In genomic region chr12:50768813-50769212, GRCh38 we compare ENCODE assay signal across 7 cellular contexts. TPM values are rescaled to one million over a fixed set of nuclear protein-coding genes. Genes with fewer than 3 reads are reported as not detected.
DNase-seq lines count a peak whose midpoint lies in the region; ATAC-seq and TF ChIP-seq lines count a peak whose summit lies in the region.
"Not testable (repeated sequence)": the region's sequence is repeated elsewhere in the genome, so short reads cannot be mapped to it uniquely, and the experiment has no call there.

No MANE protein-coding gene starts in this region.

- not testable (repeated sequence) for H4K20me1 ChIP-seq in HCT116 (ENCODE audit: insufficient read depth)

- H3K4me1 ChIP-seq in HCT116 (ENCODE audit: control insufficient read depth in 1 of 2, insufficient read depth in 2 of 2, low read length in 2 of 2) = peaks cover 35 to 42% of the 10 kb centered on the region in 2 experiments
- not testable (repeated sequence) for H3K4me1 ChIP-seq in colonic mucosa, parathyroid adenoma

- CTCF ChIA-PET in HCT116 (lab: Charles Lee) = not testable (repeated sequence)
- CTCF ChIA-PET in activated CD4-positive, alpha-beta T cell treated with anti-CD3 and anti-CD28 coated beads for 36 hours (lab: Charles Lee) = interaction anchor here (0.5 to 2.0 kb wide), 4 partner anchors 9 to 520 kb away, joined by 3 to 6 read pairs (median 3); no protein-coding TSS in a partner anchor

- peaks cover 30% of the 10 kb centered on the region for H3K36me3 Mint-ChIP-seq in activated CD4-positive, alpha-beta T cell treated with anti-CD3 and anti-CD28 coated beads for 36 hours (ENCODE audit: low read depth)

- not testable (repeated sequence) for ATAC-seq in HCT116; activated CD4-positive, alpha-beta T cell treated with anti-CD3 and anti-CD28 coated beads for 36 hours
- peak; percentile 35 for ATAC-seq in left colon

- H3K27me3 Mint-ChIP-seq in activated CD4-positive, alpha-beta T cell treated with anti-CD3 and anti-CD28 coated beads for 36 hours = not testable (repeated sequence)

- peak overlapping the region; percentile 2 for H3K27ac Mint-ChIP-seq in activated CD4-positive, alpha-beta T cell treated with anti-CD3 and anti-CD28 coated beads for 36 hours

- RAD21 ChIA-PET in HCT116 (lab: Charles Lee; ENCODE audit: low non-redundant PET in 1 of 2, low total read pairs in 2 of 2, uncharacterized antibody in 2 of 2, unreplicated experiment in 2 of 2) = interaction anchor here in 1 of 2 experiments (0.6 kb wide), 1 partner anchor 1402 kb away, joined by 3 read pairs; the partner anchor contains the start of gene SPATS2

- not testable (repeated sequence) for TF ChIP-seq RAD21 in HCT116 (IDR thresholded peaks at IDR 0.05; ENCODE audit: low read depth)

- POLR2A ChIA-PET in HCT116 (lab: Charles Lee) = interaction anchor here (1.0 kb wide), 1 partner anchor 18 kb away, joined by 3 read pairs; no protein-coding TSS in a partner anchor
- POLR2A ChIA-PET in activated CD4-positive, alpha-beta T cell treated with anti-CD3 and anti-CD28 coated beads for 36 hours (lab: Charles Lee) = not testable (repeated sequence)

- H3K9me3 ChIP-seq in HCT116 (ENCODE audit: control insufficient read depth in 1 of 2, insufficient read depth in 1 of 2, low read depth in 1 of 2, low read length in 2 of 2); colonic mucosa; parathyroid adenoma (ENCODE audit: control insufficient read depth, low read length): not testable (repeated sequence)

- peaks cover 80% of the 10 kb centered on the region for H3K79me2 ChIP-seq in HCT116 (ENCODE audit: insufficient read depth, low read length)
- peaks cover 36% of the 10 kb centered on the region for H3K79me2 ChIP-seq in parathyroid adenoma

- not testable (repeated sequence) for DNase-seq in HCT116 (ENCODE audit: low read depth, low spot score); activated CD4-positive, alpha-beta T cell treated with anti-CD3 and anti-CD28 coated beads for 36 hours
- DNase-seq in NB4 (ENCODE audit: low read depth) (peak; percentile 25), RPMI8226 (peak; percentile 23), colonic mucosa (peak; percentile 76), left colon (peak; percentile 73 to 80)

- H3K4me3 Mint-ChIP-seq in activated CD4-positive, alpha-beta T cell treated with anti-CD3 and anti-CD28 coated beads for 36 hours = not testable (repeated sequence)

- H3K36me3 ChIP-seq in HCT116 (ENCODE audit: control insufficient read depth in 1 of 2, insufficient read depth in 2 of 2, low read length in 2 of 2); colonic mucosa; parathyroid adenoma (ENCODE audit: control insufficient read depth, insufficient read depth, low read length): not testable (repeated sequence)

- BruUV-seq in HCT116 (replicated peaks; lab: Mats Ljungman, UMichigan) = not testable (repeated sequence)

- intact Hi-C loops in HCT116 (cut with micrococcal nuclease) = loop anchor here (10.0 kb wide), 1 partner anchor 496 kb away; no protein-coding TSS in a partner anchor
- intact Hi-C loops in activated CD4-positive, alpha-beta T cell treated with anti-CD3 and anti-CD28 coated beads for 36 hours (cut with DNase I, micrococcal nuclease) = loop anchor here in 1 of 2 experiments (5.0 kb wide), 1 partner anchor 573 kb away; no protein-coding TSS in a partner anchor
- intact Hi-C loops in colonic mucosa (cut with DNase I) = loop anchor here (5.0 kb wide), 2 partner anchors 53 to 218 kb away; no protein-coding TSS in a partner anchor
- intact Hi-C loops in left colon (cut with DNase I, micrococcal nuclease) = loop anchor here in 1 of 2 donors (5.0 to 10.0 kb wide), 2 partner anchors 156 to 218 kb away; a partner anchor contains a TSS

- peaks cover 37% of the 10 kb centered on the region for H3K4me1 Mint-ChIP-seq in activated CD4-positive, alpha-beta T cell treated with anti-CD3 and anti-CD28 coated beads for 36 hours

- H3K27me3 ChIP-seq in HCT116 (ENCODE audit: insufficient read depth, low read length); colonic mucosa; parathyroid adenoma (ENCODE audit: control insufficient read depth, insufficient read depth, low read length): not testable (repeated sequence)

- TF ChIP-seq CTCF in HCT116 (IDR thresholded peaks at IDR 0.05 in 2 of 3, conservative IDR thresholded peaks at IDR 0.05 in 1 of 3; ENCODE audit: borderline replicate concordance in 1 of 3, insufficient read depth in 1 of 3, low read depth in 2 of 3, low read length in 2 of 3); NB4 (IDR thresholded peaks at IDR 0.05; ENCODE audit: low read depth, low read length); colonic mucosa (IDR thresholded peaks at IDR 0.05); parathyroid adenoma (IDR thresholded peaks at IDR 0.05): not testable (repeated sequence)

- H3K4me2 ChIP-seq in HCT116 (ENCODE audit: low read length) (peak overlapping the region; percentile 13; the same call in 1 of the 2 replicates), parathyroid adenoma (ENCODE audit: low read length) (peak overlapping the region; percentile 19)

- not testable (repeated sequence) for TF ChIP-seq POLR2A in HCT116 (IDR thresholded peaks at IDR 0.05; ENCODE audit: borderline replicate concordance, extremely low read depth, insufficient read depth, insufficient read length); NB4 (IDR thresholded peaks at IDR 0.05; ENCODE audit: extremely low read depth, insufficient read length)

- H3K27ac ChIP-seq in HCT116 (ENCODE audit: low read depth, low read length); parathyroid adenoma: not testable (repeated sequence)
- H3K27ac ChIP-seq in colonic mucosa = peak overlapping the region; percentile 58

- not testable (repeated sequence) for H3K4me3 ChIP-seq in HCT116 (replicated peaks in 1 of 2; ENCODE audit: low read depth in 1 of 2, low read length in 2 of 2); NB4 (ENCODE audit: low read depth, low read length); colonic mucosa; parathyroid adenoma (ENCODE audit: low read depth, low read length)

- not testable (repeated sequence) for H3K9me2 ChIP-seq in HCT116 (ENCODE audit: insufficient read depth)

- H3K9ac ChIP-seq in HCT116 (ENCODE audit: low read length); colonic mucosa (ENCODE audit: low read depth in 2 of 2, low read length in 2 of 2); parathyroid adenoma: not testable (repeated sequence)

- H3K9me3 Mint-ChIP-seq in activated CD4-positive, alpha-beta T cell treated with anti-CD3 and anti-CD28 coated beads for 36 hours (ENCODE audit: low read depth) = not testable (repeated sequence)

- H2AFZ ChIP-seq in HCT116 (ENCODE audit: low read depth, low read length, poor library complexity, severe bottlenecking); parathyroid adenoma: not testable (repeated sequence)

RNA-seq across cellular contexts. Expression of gene ATF1, which starts 4.9 kb away (rescaled TPM):
- total RNA-seq in HCT116 (2021; ENCODE audit: unreplicated experiment) (48.8 TPM), colonic mucosa (10 to 100 TPM; 39.5 to 49.9 TPM), left colon (10 to 100 TPM; 35.8 to 36.4 TPM)
- 40.5 and 44.9 TPM in 2 replicates for polyA plus RNA-seq in HCT116 (2012)
- 10 to 100 TPM; 53.0 to 67.3 TPM for total RNA-seq in activated CD4-positive, alpha-beta T cell treated with anti-CD3 and anti-CD28 coated beads for 36 hours
